Comparison of ENCODE assay signal across 1 cellular context in genomic region chr14:31228533-31228932, GRCh38.
TF ChIP-seq lines count a peak whose summit lies in the region.

No MANE protein-coding gene starts in this region.

TF ChIP-seq in GM23338, 12 proteins besides CTCF, POLR2A, EP300 and RAD21 (continued from another document):
- TF ChIP-seq ZNF462 (CRISPR knock-in tag; IDR thresholded peaks at IDR 0.05) (no peak), STAT1 (IDR thresholded peaks at IDR 0.05; ENCODE audit: unreplicated experiment) (no peak), CREB1 (CRISPR knock-in tag; IDR thresholded peaks at IDR 0.05; ENCODE audit: low read depth) (no peak), NANOG (IDR thresholded peaks at IDR 0.05; ENCODE audit: borderline replicate concordance) (no peak), ZNF114 (CRISPR knock-in tag; IDR thresholded peaks at IDR 0.05) (no peak), EZH2phosphoT487 (IDR thresholded peaks at IDR 0.05; ENCODE audit: unreplicated experiment) (no peak), JUNB (IDR thresholded peaks at IDR 0.05; ENCODE audit: unreplicated experiment) (no peak), ETS1 (IDR thresholded peaks at IDR 0.05) (no peak), ZNF331 (CRISPR knock-in tag; IDR thresholded peaks at IDR 0.05; ENCODE audit: low read depth) (no peak), POLR2AphosphoS5 (IDR thresholded peaks at IDR 0.05; ENCODE audit: low read depth) (no peak)
TF ChIP-seq in GM23338: peak in this region for 0.
